18 cellular contexts compared by ENCODE assay signal in genomic region chr15:99481831-99482230, GRCh38.
DNase-seq lines count a peak whose midpoint lies in the region; ATAC-seq, FAIRE-seq and TF ChIP-seq lines count a peak whose summit lies in the region.
"Had no signal": no experiment of that assay in that cellular context is flagged by ENCODE, and none has a peak within 500 bp of the region (broad histone marks: within the 10 kb centered on the region; RNA-seq: fewer than 3 reads in every experiment).

No MANE protein-coding gene starts in this region.

- H4K8ac ChIP-seq in H1 (ENCODE audit: extremely low read depth, insufficient read depth, low read length), result no peak overlapping the region

- H3K9ac ChIP-seq in H1 (replicated peaks in 1 of 4; ENCODE audit: extremely low read depth in 1 of 4, low read depth in 3 of 4, low read length in 3 of 4), result no peak overlapping the region
- H3K9ac ChIP-seq: KMS-11 had no signal

- peaks cover 5 to 16% (median 10%) of the 10 kb centered on the region in 4 experiments for H3K4me1 ChIP-seq in H1 (replicated peaks in 1 of 4; ENCODE audit: control insufficient read depth in 3 of 4, insufficient read depth in 4 of 4, low read length in 3 of 4)

- no peaks in the 10 kb centered on the region for H4K20me1 ChIP-seq in H1 (replicated peaks in 1 of 2; ENCODE audit: control insufficient read depth in 1 of 2, insufficient read depth in 2 of 2, low read length in 2 of 2)

- no peak overlapping the region for H3K27ac Mint-ChIP-seq in activated CD8-positive, alpha-beta T cell treated with anti-CD3 and anti-CD28 coated beads for 36 hours
- H3K27ac Mint-ChIP-seq in activated CD8-positive, alpha-beta T cell treated with anti-CD3 and anti-CD28 coated beads, Interleukin-2, amount 10 ng/mL, durations not matched to agents 7 days and 5 days, result no peak overlapping the region
- peak overlapping the region; percentile 14 for H3K27ac Mint-ChIP-seq in stimulated activated memory B cell treated with anti-CD40 and anti-IgM and Interleukin-4, amounts not matched to agents 10 μg/mL and 1 μg/mL and 100 μg/mL, for 72 hours

- no peak overlapping the region for H3K56ac ChIP-seq in H1 (replicated peaks; ENCODE audit: insufficient read length, low read depth, low read length)

- no peaks in the 10 kb centered on the region for H3K79me2 ChIP-seq in H1 (ENCODE audit: control insufficient read depth in 1 of 2, insufficient read depth in 2 of 2, low read length in 2 of 2)

- H3K4me3 ChIP-seq in H1 (ENCODE audit: extremely low read depth in 1 of 4, insufficient read depth in 2 of 4, low read depth in 3 of 4, low read length in 4 of 4), result no peak overlapping the region

- ATAC-seq in activated CD8-positive, alpha-beta T cell treated with anti-CD3 and anti-CD28 coated beads for 36 hours, result peak; percentile 57
- no peak for ATAC-seq in activated CD8-positive, alpha-beta T cell treated with anti-CD3 and anti-CD28 coated beads, Interleukin-2, amount 10 ng/mL, durations not matched to agents 7 days and 5 days
- no peak for ATAC-seq in stimulated activated memory B cell treated with anti-CD40 and anti-IgM and Interleukin-4, amounts not matched to agents 10 μg/mL and 1 μg/mL and 100 μg/mL, for 72 hours

- H3K14ac ChIP-seq in H1 (ENCODE audit: insufficient read length), result no peak overlapping the region

- H2BK5ac ChIP-seq in H1 (ENCODE audit: low read depth, low read length), result no peak overlapping the region

- H3K27ac ChIP-seq in H1 (ENCODE audit: low read depth, low read length), result no peak overlapping the region
- H3K27ac ChIP-seq: KMS-11 had no signal

- H4K5ac ChIP-seq in H1 (ENCODE audit: insufficient read length, low read depth, low read length), result no peak overlapping the region

- H3K18ac ChIP-seq in H1 (ENCODE audit: extremely low read depth, low read length), result no peak overlapping the region

- H3K23me2 ChIP-seq in H1 (ENCODE audit: low read depth, low read length), result peaks cover 10% of the 10 kb centered on the region; the same call in 1 of the 2 replicates

- H2AFZ ChIP-seq in H1 (ENCODE audit: low read length), result no peak overlapping the region

- no peak overlapping the region for H2BK120ac ChIP-seq in H1 (replicated peaks; ENCODE audit: low read depth, low read length)

- 88% methylated on average over 5 of the region's 5 CpGs; no CpG with 5 or more reads in 1 of the 2 experiments for WGBS in H1 (ENCODE audit: extremely low coverage in 1 of 2, insufficient coverage in 1 of 2, insufficient read length in 1 of 2, insufficient replicate concordance in 2 of 2, low coverage in 1 of 2, low lambda C conversion rate in 2 of 2, missing lambda C conversion rate in 1 of 2), 2 experiments

- intact Hi-C loops in activated CD8-positive, alpha-beta T cell treated with anti-CD3 and anti-CD28 coated beads for 36 hours (cut with micrococcal nuclease), result no loop called here

- DNase-seq in activated CD8-positive, alpha-beta T cell treated with anti-CD3 and anti-CD28 coated beads for 36 hours, result no peak
- no peak for DNase-seq in activated CD8-positive, alpha-beta T cell treated with anti-CD3 and anti-CD28 coated beads, Interleukin-2, amount 10 ng/mL, durations not matched to agents 7 days and 5 days
- DNase-seq in OCI-M1 (lab: John Stamatoyannopoulos, UW) (peak; percentile 13), H1 (ENCODE audit: low read depth in 1 of 2, low spot score in 2 of 2) (no peak), superior temporal gyrus (ENCODE audit: extremely low spot score) (no peak), Ammon's horn (ENCODE audit: low spot score) (no peak), NK-92 (lab: John Stamatoyannopoulos, UW; ENCODE audit: unreplicated experiment) (no peak)
- DNase-seq: C1 segment of cervical spinal cord, DMS 273 treated with DMSO at 0.1 percent for 48 hours, GF-D8, GOT3, NCI-H1436 treated with DMSO at 0.1 percent for 48 hours, NCI-H2029 treated with DMSO at 0.1 percent for 48 hours, NCI-H82 had no signal

- TF ChIP-seq POLR2A in H1 (IDR thresholded peaks at IDR 0.05; ENCODE audit: control extremely low read depth in 1 of 2, low read depth in 2 of 2, low read length in 2 of 2), result no peak

- no peak overlapping the region for H3K23ac ChIP-seq in H1 (ENCODE audit: insufficient read length)

- no peak for FAIRE-seq in H1 (lab: Jason Lieb, UNC)
- FAIRE-seq: GM12891, GM18507 had no signal

- H3K4ac ChIP-seq in H1 (replicated peaks; ENCODE audit: insufficient read length, low read depth, low read length), result peak overlapping the region; percentile 60

- no peak overlapping the region for H4K91ac ChIP-seq in H1 (replicated peaks; ENCODE audit: insufficient read length, low read length)

- no peak overlapping the region for H2BK15ac ChIP-seq in H1 (ENCODE audit: low read length)

- H2BK12ac ChIP-seq in H1 (ENCODE audit: low read depth, low read length), result no peak overlapping the region

- H3K4me3 Mint-ChIP-seq in activated CD8-positive, alpha-beta T cell treated with anti-CD3 and anti-CD28 coated beads for 36 hours, result no peak overlapping the region
- no peak overlapping the region for H3K4me3 Mint-ChIP-seq in activated CD8-positive, alpha-beta T cell treated with anti-CD3 and anti-CD28 coated beads, Interleukin-2, amount 10 ng/mL, durations not matched to agents 7 days and 5 days
- H3K4me3 Mint-ChIP-seq in stimulated activated memory B cell treated with anti-CD40 and anti-IgM and Interleukin-4, amounts not matched to agents 10 μg/mL and 1 μg/mL and 100 μg/mL, for 72 hours, result no peak overlapping the region

- CTCF ChIA-PET in activated CD8-positive, alpha-beta T cell treated with anti-CD3 and anti-CD28 coated beads for 36 hours (lab: Charles Lee), result interaction anchor here (0.6 to 0.9 kb wide), 2 partner anchors 10 to 1620 kb away, joined by 3 to 4 read pairs; no protein-coding TSS in a partner anchor
- CTCF ChIA-PET in activated CD8-positive, alpha-beta T cell treated with anti-CD3 and anti-CD28 coated beads, Interleukin-2, amount 10 ng/mL, durations not matched to agents 7 days and 5 days (lab: Charles Lee), result interaction anchor here (1.5 to 1.9 kb wide), 3 partner anchors 23 to 222 kb away, joined by 3 to 6 read pairs (median 4); no protein-coding TSS in a partner anchor
- CTCF ChIA-PET in H1 (lab: Charles Lee; ENCODE audit: partially characterized antibody), result interaction anchor here (1.8 to 3.2 kb wide), 2 partner anchors 73 to 222 kb away, joined by 4 to 8 read pairs; no protein-coding TSS in a partner anchor

- TF ChIP-seq RAD21 in H1 (IDR thresholded peaks at IDR 0.05 in 1 of 2, conservative IDR thresholded peaks at IDR 0.05 in 1 of 2; ENCODE audit: low read depth in 2 of 2, low read length in 2 of 2), result no peak

- no peaks in the 10 kb centered on the region for H3K9me3 Mint-ChIP-seq in activated CD8-positive, alpha-beta T cell treated with anti-CD3 and anti-CD28 coated beads for 36 hours
- H3K9me3 Mint-ChIP-seq in activated CD8-positive, alpha-beta T cell treated with anti-CD3 and anti-CD28 coated beads, Interleukin-2, amount 10 ng/mL, durations not matched to agents 7 days and 5 days (ENCODE audit: insufficient read depth), result no peaks in the 10 kb centered on the region
- no peaks in the 10 kb centered on the region for H3K9me3 Mint-ChIP-seq in stimulated activated memory B cell treated with anti-CD40 and anti-IgM and Interleukin-4, amounts not matched to agents 10 μg/mL and 1 μg/mL and 100 μg/mL, for 72 hours

- no peaks in the 10 kb centered on the region for H3K79me1 ChIP-seq in H1 (ENCODE audit: low read depth, low read length)

- H3K4me1 Mint-ChIP-seq in activated CD8-positive, alpha-beta T cell treated with anti-CD3 and anti-CD28 coated beads for 36 hours (ENCODE audit: low read depth), result peaks cover 35% of the 10 kb centered on the region
- H3K4me1 Mint-ChIP-seq in activated CD8-positive, alpha-beta T cell treated with anti-CD3 and anti-CD28 coated beads, Interleukin-2, amount 10 ng/mL, durations not matched to agents 7 days and 5 days (ENCODE audit: low read depth), result peaks cover 35% of the 10 kb centered on the region
- H3K4me1 Mint-ChIP-seq in stimulated activated memory B cell treated with anti-CD40 and anti-IgM and Interleukin-4, amounts not matched to agents 10 μg/mL and 1 μg/mL and 100 μg/mL, for 72 hours, result peaks cover 44% of the 10 kb centered on the region

- no peak overlapping the region for H2AK5ac ChIP-seq in H1 (ENCODE audit: low read depth, low read length)

- no peaks in the 10 kb centered on the region for H3K36me3 ChIP-seq in H1 (ENCODE audit: control insufficient read depth in 2 of 4, insufficient read depth in 4 of 4, low read length in 3 of 4)

- TF ChIP-seq EP300 in H1 (IDR thresholded peaks at IDR 0.05; ENCODE audit: borderline replicate concordance in 1 of 2, low read depth in 2 of 2, low read length in 2 of 2), result no peak

- POLR2A ChIA-PET in activated CD8-positive, alpha-beta T cell treated with anti-CD3 and anti-CD28 coated beads for 36 hours (lab: Charles Lee), result interaction anchor here (1.0 to 1.3 kb wide), 2 partner anchors 11 to 144 kb away, joined by 3 read pairs; no protein-coding TSS in a partner anchor
- POLR2A ChIA-PET in activated CD8-positive, alpha-beta T cell treated with anti-CD3 and anti-CD28 coated beads, Interleukin-2, amount 10 ng/mL, durations not matched to agents 7 days and 5 days (lab: Charles Lee), result no interaction called here
- POLR2A ChIA-PET in H1 (lab: Charles Lee; ENCODE audit: partially characterized antibody), result no interaction called here

- H3K27me3 ChIP-seq in H1 (replicated peaks in 1 of 4; ENCODE audit: control insufficient read depth in 3 of 4, extremely low read depth in 1 of 4, insufficient read depth in 3 of 4, low read length in 3 of 4), result peaks cover 0 to 7% (median 5%) of the 10 kb centered on the region in 4 experiments; a peak in 5 of 7 replicates

- no peaks in the 10 kb centered on the region for H3K36me3 Mint-ChIP-seq in activated CD8-positive, alpha-beta T cell treated with anti-CD3 and anti-CD28 coated beads for 36 hours (ENCODE audit: low read depth)
- no peaks in the 10 kb centered on the region for H3K36me3 Mint-ChIP-seq in activated CD8-positive, alpha-beta T cell treated with anti-CD3 and anti-CD28 coated beads, Interleukin-2, amount 10 ng/mL, durations not matched to agents 7 days and 5 days (ENCODE audit: low read depth)
- H3K36me3 Mint-ChIP-seq in stimulated activated memory B cell treated with anti-CD40 and anti-IgM and Interleukin-4, amounts not matched to agents 10 μg/mL and 1 μg/mL and 100 μg/mL, for 72 hours, result no peaks in the 10 kb centered on the region

- peaks cover 3% of the 10 kb centered on the region for H3K27me3 Mint-ChIP-seq in activated CD8-positive, alpha-beta T cell treated with anti-CD3 and anti-CD28 coated beads for 36 hours
- no peaks in the 10 kb centered on the region for H3K27me3 Mint-ChIP-seq in activated CD8-positive, alpha-beta T cell treated with anti-CD3 and anti-CD28 coated beads, Interleukin-2, amount 10 ng/mL, durations not matched to agents 7 days and 5 days (ENCODE audit: low read depth)
- H3K27me3 Mint-ChIP-seq in stimulated activated memory B cell treated with anti-CD40 and anti-IgM and Interleukin-4, amounts not matched to agents 10 μg/mL and 1 μg/mL and 100 μg/mL, for 72 hours, result no peaks in the 10 kb centered on the region

- H3K9me3 ChIP-seq in H1 (ENCODE audit: insufficient read depth in 2 of 2, low read depth in 1 of 2, low read length in 1 of 2), result no peaks in the 10 kb centered on the region

- H2BK20ac ChIP-seq in H1 (ENCODE audit: low read length), result no peak overlapping the region

- H3K4me2 ChIP-seq in H1 (ENCODE audit: insufficient read depth in 1 of 2, low read depth in 2 of 2, low read length in 2 of 2), result no peak overlapping the region
- H3K4me2 ChIP-seq: KMS-11 had no signal

- TF ChIP-seq CTCF in activated CD8-positive, alpha-beta T cell treated with anti-CD3 and anti-CD28 coated beads for 36 hours (IDR thresholded peaks at IDR 0.05), result no peak
- no peak for TF ChIP-seq CTCF in H1 (IDR thresholded peaks at IDR 0.05; ENCODE audit: control extremely low read depth in 1 of 3, insufficient read depth in 1 of 3, low read depth in 1 of 3, low read length in 3 of 3)
